8 cellular contexts compared by ENCODE assay signal in the genomic region with DNA sequence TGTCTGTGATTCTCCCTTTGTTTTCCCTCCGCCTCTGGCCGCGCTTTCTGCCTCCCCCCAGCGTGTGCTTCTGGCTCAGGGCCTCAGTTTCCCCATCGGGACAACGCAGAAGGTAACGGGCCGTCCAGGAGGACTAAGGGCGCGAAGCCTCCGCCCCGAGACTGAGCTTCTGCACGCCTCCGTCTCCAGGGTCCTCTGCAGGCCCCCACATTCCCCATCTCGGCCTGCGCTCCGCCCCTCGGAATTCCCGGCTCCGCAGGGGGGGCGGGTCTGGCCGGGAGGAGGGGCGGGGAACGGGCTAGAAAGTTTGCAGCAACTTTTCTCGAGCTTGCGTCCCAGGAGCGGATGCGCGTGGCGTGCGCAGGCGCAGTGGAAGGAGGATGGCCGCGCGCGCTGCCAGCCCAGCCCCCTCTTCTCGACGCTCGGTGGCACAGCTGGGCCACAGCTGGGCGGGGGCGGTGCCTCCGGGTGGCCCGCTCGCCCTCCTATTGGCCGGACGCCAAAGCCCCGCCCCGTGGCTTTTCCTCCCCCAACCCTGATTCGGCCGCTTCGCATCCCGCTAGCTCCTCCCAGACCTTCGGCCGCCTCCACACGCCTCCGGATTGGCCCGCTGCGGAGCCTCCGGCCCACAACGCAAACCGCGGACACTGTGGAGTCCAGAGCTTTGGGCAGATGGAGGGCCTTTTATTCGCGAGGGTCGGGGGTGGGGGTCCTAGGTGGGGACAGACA. TPM values are rescaled to one million over a fixed set of nuclear protein-coding genes. Genes with fewer than 3 reads are reported as not detected.
DNase-seq lines count a peak whose midpoint lies in the region; ATAC-seq and TF ChIP-seq lines count a peak whose summit lies in the region.

A gene (minus strand): TSS at position 199 of the 729 bp plus-strand sequence. CDS start 408 bp downstream, outside the sequence.

- peak within 1 kb of the TSS; percentile 89 for H3K4ac ChIP-seq in IMR-90 (ENCODE audit: low read depth, low read length)

- DNase-seq in DMS 273 (lab: John Stamatoyannopoulos, UW; ENCODE audit: unreplicated experiment): peak; percentile 99
- DNase-seq in IMR-90: peak; percentile 97
- DNase-seq in OCI-M2 (lab: John Stamatoyannopoulos, UW; ENCODE audit: unreplicated experiment): peak; percentile 95
- peak; percentile 90 for DNase-seq in activated T-cell treated with anti-CD3 and anti-CD28 coated beads, Interleukin-2, amount 50 U/mL, for 4 hours
- DNase-seq in stimulated activated CD8-positive, alpha-beta memory T cell treated with anti-CD3 and anti-CD28 coated beads, Interleukin-7, amount 100 ng/mL, for 24 hours (ENCODE audit: low read depth): peak; percentile 88

- H3K36me3 Mint-ChIP-seq in activated T-cell treated with anti-CD3 and anti-CD28 coated beads, Interleukin-2, amount 50 U/mL, for 4 hours (ENCODE audit: insufficient read depth): no peaks in the 10 kb centered on the region

- peak within 1 kb of the TSS; percentile 15 to 82; a peak in 3 of 4 replicates for H4K8ac ChIP-seq in IMR-90 (ENCODE audit: low read depth in 2 of 2, low read length in 2 of 2)

- peak within 1 kb of the TSS; percentile 94 for H3K9ac ChIP-seq in IMR-90 (ENCODE audit: low read depth, low read length)

- H2BK120ac ChIP-seq in IMR-90 (ENCODE audit: low read depth, low read length): peak within 1 kb of the TSS; percentile 63

- H3K56ac ChIP-seq in IMR-90 (ENCODE audit: extremely low read depth, insufficient read depth, low read length): peak within 1 kb of the TSS; percentile 74

- peak within 1 kb of the TSS; percentile 68 for H3K14ac ChIP-seq in IMR-90 (replicated peaks; ENCODE audit: low read depth, low read length)

- POLR2A ChIA-PET in IMR-90 (lab: Charles Lee; ENCODE audit: unreplicated experiment): interaction anchor here (0.6 to 1.2 kb wide), 9 partner anchors 10 to 77 kb away, joined by 3 to 11 read pairs (median 5); a partner anchor contains a TSS

- TF ChIP-seq POLR2A in IMR-90 (IDR thresholded peaks at IDR 0.05; ENCODE audit: low read depth, low read length): peak; percentile 62; the same call in 1 of the 2 replicates

- CTCF ChIA-PET in IMR-90 (lab: Yijun Ruan, JAX): interaction anchor here (0.6 to 3.0 kb wide), 9 partner anchors 9 to 73 kb away, joined by 3 to 24 read pairs (median 4); no protein-coding TSS in a partner anchor

- H3K79me1 ChIP-seq in IMR-90 (ENCODE audit: low read depth in 1 of 2, low read length in 2 of 2): peaks cover 4 to 20% of the 10 kb centered on the region in 2 experiments; a peak in 1 of 4 replicates

- H3K4me3 ChIP-seq in IMR-90 (ENCODE audit: insufficient read depth, low read depth, low read length): peak within 1 kb of the TSS; percentile 62
- peak within 1 kb of the TSS; percentile 82 to 93 for H3K4me3 ChIP-seq in muscle layer of duodenum (ENCODE audit: low read depth in 1 of 2, low read length in 2 of 2)

- peak within 1 kb of the TSS; percentile 52; the same call in 1 of the 3 replicates for H2BK15ac ChIP-seq in IMR-90 (ENCODE audit: low read depth, low read length)

- H3K18ac ChIP-seq in IMR-90 (ENCODE audit: low read depth, low read length): peak within 1 kb of the TSS; percentile 72

- dilution Hi-C loops in IMR-90 (cut with HindIII; ENCODE audit: low sequenced_read_pairs, unreplicated experiment): no loop called here

- H3K27ac ChIP-seq in IMR-90 (ENCODE audit: insufficient read depth, low read length) (peak within 1 kb of the TSS; percentile 98), muscle layer of duodenum (ENCODE audit: low read length) (peak within 1 kb of the TSS; percentile 92)

- ATAC-seq in GM21526 (IDR thresholded peaks at IDR 0.05; ENCODE audit: low FRiP score, unreplicated experiment) (peak; percentile 64), IMR-90 (ENCODE audit: low read depth) (peak; percentile 56), esophagus mucosa (peak; percentile 73)
- ATAC-seq in activated T-cell treated with anti-CD3 and anti-CD28 coated beads, Interleukin-2, amount 50 U/mL, for 4 hours: peak; percentile 61 to 62

- 1% methylated on average over 15 of the region's 65 CpGs; no CpG with 5 or more reads in 1 of the 2 experiments for WGBS in IMR-90 (ENCODE audit: extremely low coverage in 2 of 2, insufficient read length in 1 of 2), 2 experiments

- peak within 1 kb of the TSS; percentile 92 for H4K91ac ChIP-seq in IMR-90 (ENCODE audit: insufficient read depth, low read depth, low read length)

- H2AK9ac ChIP-seq in IMR-90 (replicated peaks; ENCODE audit: low read depth, low read length, poor library complexity): peak within 1 kb of the TSS; percentile 98

- intact Hi-C loops in IMR-90 (cut with micrococcal nuclease): loop anchor here (2.0 kb wide), 1 partner anchor 76 kb away; a partner anchor contains a TSS

- H4K20me1 ChIP-seq in IMR-90 (ENCODE audit: insufficient read depth, low read length): peaks cover 12% of the 10 kb centered on the region

- H3K36me3 ChIP-seq in IMR-90 (ENCODE audit: control insufficient read depth, insufficient read depth, low read length): peaks cover 8% of the 10 kb centered on the region; the same call in 1 of the 2 replicates
- H3K36me3 ChIP-seq in muscle layer of duodenum (ENCODE audit: control insufficient read depth in 1 of 2, insufficient read depth in 2 of 2, low read length in 2 of 2): peaks cover 0 to 12% of the 10 kb centered on the region in 2 donors

- H3K9me1 ChIP-seq in IMR-90 (ENCODE audit: insufficient read depth, low read length): no peaks in the 10 kb centered on the region; the same call in 1 of the 2 replicates

- H3K4me1 ChIP-seq in IMR-90 (ENCODE audit: control insufficient read depth, insufficient read depth, low read length) (peaks cover 16% of the 10 kb centered on the region), muscle layer of duodenum (ENCODE audit: control insufficient read depth in 1 of 2, insufficient read depth in 2 of 2, low read length in 2 of 2) (peaks cover 10 to 53% of the 10 kb centered on the region in 2 donors)

- H2AFZ ChIP-seq in IMR-90 (replicated peaks; ENCODE audit: low read length, poor library complexity): peak within 1 kb of the TSS; percentile 94

- H3K27me3 ChIP-seq in IMR-90 (ENCODE audit: control insufficient read depth, insufficient read depth, low read length): no peaks in the 10 kb centered on the region
- H3K27me3 ChIP-seq in muscle layer of duodenum (ENCODE audit: low read depth, low read length): no peaks in the 10 kb centered on the region

- peak within 1 kb of the TSS; percentile 86 for H2AK5ac ChIP-seq in IMR-90 (ENCODE audit: low read depth, low read length)

- peaks cover 12% of the 10 kb centered on the region for H3K4me1 Mint-ChIP-seq in activated T-cell treated with anti-CD3 and anti-CD28 coated beads, Interleukin-2, amount 50 U/mL, for 4 hours (ENCODE audit: low read depth)

- no peak for TF ChIP-seq RAD21 in IMR-90 (IDR thresholded peaks at IDR 0.05; ENCODE audit: low read length)

- peaks cover 14% of the 10 kb centered on the region for H3K27me3 Mint-ChIP-seq in activated T-cell treated with anti-CD3 and anti-CD28 coated beads, Interleukin-2, amount 50 U/mL, for 4 hours (ENCODE audit: low read depth)

- H4K5ac ChIP-seq in IMR-90 (ENCODE audit: low read depth, low read length): peak within 1 kb of the TSS; percentile 78

- H3K4me2 ChIP-seq in IMR-90 (ENCODE audit: low read depth, low read length): peak within 1 kb of the TSS; percentile 87

- peak within 1 kb of the TSS; percentile 97 for H2BK5ac ChIP-seq in IMR-90 (ENCODE audit: low read depth, low read length, poor library complexity, severe bottlenecking)

- no peaks in the 10 kb centered on the region for H3K9me3 Mint-ChIP-seq in activated T-cell treated with anti-CD3 and anti-CD28 coated beads, Interleukin-2, amount 50 U/mL, for 4 hours

- H3K23ac ChIP-seq in IMR-90 (ENCODE audit: low read depth, low read length): peak within 1 kb of the TSS; percentile 57

- no TSS peak for BruUV-seq in IMR-90 (replicated peaks; lab: Mats Ljungman, UMichigan)

- H3K4me3 Mint-ChIP-seq in activated T-cell treated with anti-CD3 and anti-CD28 coated beads, Interleukin-2, amount 50 U/mL, for 4 hours: peak within 1 kb of the TSS; percentile 80

- in situ Hi-C loops in IMR-90 (cut with MboI; ENCODE audit: low sequenced_read_pairs): no loop called here

- 0 out of 2 replicates have a peak within 1 kb of the TSS, but pooled peaks have one; percentile 28 for H2BK20ac ChIP-seq in IMR-90 (ENCODE audit: low read depth, low read length)

- no peak for TF ChIP-seq CTCF in IMR-90 (conservative IDR thresholded peaks at IDR 0.05; ENCODE audit: low read depth, low read length)

- H3K9me3 ChIP-seq in IMR-90 (ENCODE audit: control insufficient read depth, insufficient read depth, low read length) (no peaks in the 10 kb centered on the region), muscle layer of duodenum (ENCODE audit: control insufficient read depth in 1 of 2, low read length in 2 of 2) (no peaks in the 10 kb centered on the region)

TF ChIP-seq in IMR-90, 13 proteins besides CTCF, POLR2A, EP300 and RAD21 (continues in another document):
- TF ChIP-seq MAZ (IDR thresholded peaks at IDR 0.05; ENCODE audit: borderline replicate concordance, low read depth, low read length): peak; percentile 93
- TF ChIP-seq CHD1 (IDR thresholded peaks at IDR 0.05; ENCODE audit: low read depth, low read length): no peak
- no peak for TF ChIP-seq NFE2L2 (IDR thresholded peaks at IDR 0.05; ENCODE audit: low read depth, low read length)
- TF ChIP-seq, protein P1, sequence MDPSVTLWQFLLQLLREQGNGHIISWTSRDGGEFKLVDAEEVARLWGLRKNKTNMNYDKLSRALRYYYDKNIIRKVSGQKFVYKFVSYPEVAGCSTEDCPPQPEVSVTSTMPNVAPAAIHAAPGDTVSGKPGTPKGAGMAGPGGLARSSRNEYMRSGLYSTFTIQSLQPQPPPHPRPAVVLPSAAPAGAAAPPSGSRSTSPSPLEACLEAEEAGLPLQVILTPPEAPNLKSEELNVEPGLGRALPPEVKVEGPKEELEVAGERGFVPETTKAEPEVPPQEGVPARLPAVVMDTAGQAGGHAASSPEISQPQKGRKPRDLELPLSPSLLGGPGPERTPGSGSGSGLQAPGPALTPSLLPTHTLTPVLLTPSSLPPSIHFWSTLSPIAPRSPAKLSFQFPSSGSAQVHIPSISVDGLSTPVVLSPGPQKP (IDR thresholded peaks at IDR 0.05; ENCODE audit: borderline replicate concordance, low read depth, low read length): no peak
- TF ChIP-seq BHLHE40 (IDR thresholded peaks at IDR 0.05; ENCODE audit: low read depth, low read length): 0 out of 2 replicates have a peak, but pooled peaks have one; percentile 13
- TF ChIP-seq SMC3 (IDR thresholded peaks at IDR 0.05; ENCODE audit: low read depth, low read length): no peak
- TF ChIP-seq RFX5 (IDR thresholded peaks at IDR 0.05; ENCODE audit: low read depth, low read length): no peak
- no peak for TF ChIP-seq FOS (IDR thresholded peaks at IDR 0.05; ENCODE audit: low read depth, low read length)
- TF ChIP-seq MXI1 (IDR thresholded peaks at IDR 0.05; ENCODE audit: borderline replicate concordance, low read depth, low read length): peak; percentile 65; the same call in 1 of the 2 replicates

RNA-seq across cellular contexts. Expression of the gene that starts here (rescaled TPM):
- 0.90 and 1.4 TPM in 2 replicates for total RNA-seq in IMR-90 (2012; rRNA removed)
- 15.5 TPM in 2 replicates for polyA plus RNA-seq in IMR-90 (2012; rRNA removed)
- 11.5 and 18.1 TPM in 2 replicates for polyA plus RNA-seq in IMR-90 (2012; cell fraction: cytosol; rRNA removed)
- polyA plus RNA-seq in IMR-90 (2012; cell fraction: nucleus; rRNA removed; ENCODE audit: low replicate concordance): 24.5 and 68.5 TPM in 2 replicates
- total RNA-seq in activated T-cell treated with anti-CD3 and anti-CD28 coated beads, Interleukin-2, amount 50 U/mL, for 4 hours: 1 to 10 TPM; 1.5 to 1.7 (median 1.6) TPM
- total RNA-seq in esophagus mucosa: 8.8 TPM

Comparison
In these comparisons a context has a peak if more than half of its experiments do, and no peak if none do; other contexts are left out.
1. Peak in every context shown above with its lines: DNase-seq, ATAC-seq, H3K4me3 ChIP-seq and H3K27ac ChIP-seq.